1 cellular context compared by ENCODE assay signal in genomic region chr19:54218259-54218658, GRCh38.
TF ChIP-seq lines count a peak whose summit lies in the region.

No MANE protein-coding gene starts in this region.

TF ChIP-seq in HepG2, 621 proteins besides CTCF, POLR2A, EP300 and RAD21:
- TF ChIP-seq ELF4 (CRISPR knock-in tag; IDR thresholded peaks at IDR 0.05; ENCODE audit: borderline replicate concordance) (no peak), SKI (IDR thresholded peaks at IDR 0.05; ENCODE audit: partially characterized antibody) (no peak)
